14 cellular contexts compared by ENCODE assay signal in the genomic region with DNA sequence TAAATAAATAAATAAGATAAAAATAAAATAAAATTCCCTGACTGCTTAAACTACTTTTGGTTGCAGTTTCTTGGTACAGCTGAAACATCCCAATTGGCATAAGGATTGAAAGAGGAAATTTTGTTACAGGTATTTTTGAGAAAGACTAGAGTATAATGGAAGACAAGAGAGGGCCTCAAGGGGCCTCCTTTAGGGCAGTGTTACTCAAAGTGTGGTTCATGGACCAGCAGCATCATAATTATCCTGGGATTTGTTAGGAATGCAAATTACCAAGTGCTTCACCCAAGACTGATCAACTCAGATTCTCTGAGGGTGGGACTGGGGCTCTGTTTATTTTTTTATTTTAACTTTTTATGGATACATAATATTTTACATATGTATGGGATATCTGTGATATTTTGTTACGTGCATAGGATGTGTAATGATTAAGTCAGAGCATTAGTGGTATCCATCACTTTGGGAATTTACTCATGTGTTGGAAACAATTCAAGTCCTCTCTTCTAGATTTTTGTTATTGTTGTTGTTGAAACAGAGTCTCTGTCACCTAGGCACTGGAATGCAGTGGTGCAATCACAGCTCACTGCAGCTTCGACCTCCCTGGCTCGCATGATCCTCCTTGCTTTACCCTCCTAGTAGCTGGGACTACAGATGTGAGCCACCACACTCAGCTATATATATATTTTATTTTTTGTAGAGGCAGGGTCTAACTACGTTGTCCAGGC. TPM values are rescaled to one million over a fixed set of nuclear protein-coding genes. Genes with fewer than 3 reads are reported as not detected.
DNase-seq lines count a peak whose midpoint lies in the region; ATAC-seq and TF ChIP-seq lines count a peak whose summit lies in the region.
"Had no signal": no experiment of that assay in that cellular context is flagged by ENCODE, and none has a peak within 500 bp of the region (broad histone marks: within the 10 kb centered on the region; RNA-seq: fewer than 3 reads in every experiment).

No MANE protein-coding gene starts in this region.

- no peak overlapping the region for H3K4me3 Mint-ChIP-seq in activated CD4-positive, alpha-beta T cell treated with anti-CD3 and anti-CD28 coated beads, Interleukin-2, amount 10 ng/mL, durations not matched to agents 7 days and 5 days
- H3K4me3 Mint-ChIP-seq in stimulated activated memory B cell treated with anti-CD40 and anti-IgM and Interleukin-4, amounts not matched to agents 10 μg/mL and 1 μg/mL and 100 μg/mL, for 72 hours = no peak overlapping the region

- H3K9me3 Mint-ChIP-seq in activated CD4-positive, alpha-beta T cell treated with anti-CD3 and anti-CD28 coated beads, Interleukin-2, amount 10 ng/mL, durations not matched to agents 7 days and 5 days = no peaks in the 10 kb centered on the region
- H3K9me3 Mint-ChIP-seq in stimulated activated memory B cell treated with anti-CD40 and anti-IgM and Interleukin-4, amounts not matched to agents 10 μg/mL and 1 μg/mL and 100 μg/mL, for 72 hours = no peaks in the 10 kb centered on the region
- H3K9me3 Mint-ChIP-seq: activated CD4-positive, alpha-beta memory T cell treated with anti-CD3 and anti-CD28 coated beads for 36 hours had no signal

- H3K4me1 Mint-ChIP-seq in activated CD4-positive, alpha-beta T cell treated with anti-CD3 and anti-CD28 coated beads, Interleukin-2, amount 10 ng/mL, durations not matched to agents 7 days and 5 days = peaks cover 33% of the 10 kb centered on the region
- peaks cover 32% of the 10 kb centered on the region for H3K4me1 Mint-ChIP-seq in stimulated activated memory B cell treated with anti-CD40 and anti-IgM and Interleukin-4, amounts not matched to agents 10 μg/mL and 1 μg/mL and 100 μg/mL, for 72 hours

- no peak for ATAC-seq in stimulated activated memory B cell treated with anti-CD40 and anti-IgM and Interleukin-4, amounts not matched to agents 10 μg/mL and 1 μg/mL and 100 μg/mL, for 72 hours

- H3K36me3 Mint-ChIP-seq in activated CD4-positive, alpha-beta T cell treated with anti-CD3 and anti-CD28 coated beads, Interleukin-2, amount 10 ng/mL, durations not matched to agents 7 days and 5 days (ENCODE audit: low read depth) = peaks cover 13% of the 10 kb centered on the region
- no peaks in the 10 kb centered on the region for H3K36me3 Mint-ChIP-seq in stimulated activated memory B cell treated with anti-CD40 and anti-IgM and Interleukin-4, amounts not matched to agents 10 μg/mL and 1 μg/mL and 100 μg/mL, for 72 hours
- H3K36me3 Mint-ChIP-seq: activated CD4-positive, alpha-beta memory T cell treated with anti-CD3 and anti-CD28 coated beads for 36 hours had no signal

- no peak overlapping the region for H3K4me3 ChIP-seq in foreskin fibroblast (ENCODE audit: low read depth in 1 of 2, low read length in 2 of 2)
- H3K4me3 ChIP-seq: tibial artery had no signal

- CTCF ChIA-PET in activated CD4-positive, alpha-beta T cell treated with anti-CD3 and anti-CD28 coated beads, Interleukin-2, amount 10 ng/mL, durations not matched to agents 7 days and 5 days (lab: Charles Lee) = interaction anchor here (1.1 kb wide), 1 partner anchor 133 kb away, joined by 3 read pairs; no protein-coding TSS in a partner anchor

- TF ChIP-seq CTCF in foreskin fibroblast (IDR thresholded peaks at IDR 0.05; ENCODE audit: low read depth, low read length) = no peak

- POLR2A ChIA-PET in activated CD4-positive, alpha-beta T cell treated with anti-CD3 and anti-CD28 coated beads, Interleukin-2, amount 10 ng/mL, durations not matched to agents 7 days and 5 days (lab: Charles Lee) = no interaction called here

- peak overlapping the region; percentile 48 for H3K27ac Mint-ChIP-seq in activated CD4-positive, alpha-beta T cell treated with anti-CD3 and anti-CD28 coated beads, Interleukin-2, amount 10 ng/mL, durations not matched to agents 7 days and 5 days
- H3K27ac Mint-ChIP-seq in stimulated activated memory B cell treated with anti-CD40 and anti-IgM and Interleukin-4, amounts not matched to agents 10 μg/mL and 1 μg/mL and 100 μg/mL, for 72 hours = peak overlapping the region; percentile 79
- H3K27ac Mint-ChIP-seq: activated CD4-positive, alpha-beta memory T cell treated with anti-CD3 and anti-CD28 coated beads for 36 hours had no signal

- H3K27me3 Mint-ChIP-seq in activated CD4-positive, alpha-beta T cell treated with anti-CD3 and anti-CD28 coated beads, Interleukin-2, amount 10 ng/mL, durations not matched to agents 7 days and 5 days = peaks cover 4% of the 10 kb centered on the region
- no peaks in the 10 kb centered on the region for H3K27me3 Mint-ChIP-seq in stimulated activated memory B cell treated with anti-CD40 and anti-IgM and Interleukin-4, amounts not matched to agents 10 μg/mL and 1 μg/mL and 100 μg/mL, for 72 hours
- H3K27me3 Mint-ChIP-seq: activated CD4-positive, alpha-beta memory T cell treated with anti-CD3 and anti-CD28 coated beads for 36 hours had no signal

- DNase-seq in activated CD4-positive, alpha-beta T cell treated with anti-CD3 and anti-CD28 coated beads, Interleukin-2, amount 10 ng/mL, durations not matched to agents 7 days and 5 days = no peak
- no peak for DNase-seq in activated CD4-positive, alpha-beta T cell treated with anti-CD3 and anti-CD28 coated beads, Interleukin-2, amount 50 U/mL, for 48 hours
- DNase-seq in RKO (ENCODE audit: low spot score) = peak; percentile 52
- DNase-seq in foreskin fibroblast = peak; percentile 57 to 79
- DNase-seq in COR-L47 (lab: John Stamatoyannopoulos, UW) = no peak
- no peak for DNase-seq in OCI-M2 (lab: John Stamatoyannopoulos, UW; ENCODE audit: unreplicated experiment)
- no peak for DNase-seq in activated naive CD4-positive, alpha-beta T cell treated with Interleukin-2 at 50 U/mL for 16 hours
- DNase-seq: 8988T; activated CD4-positive, alpha-beta memory T cell treated with anti-CD3 and anti-CD28 coated beads for 36 hours; activated gamma-delta T cell treated with Interleukin-2 at 50 U/mL for 16 hours; foreskin melanocyte; NCI-H446 treated with DMSO at 0.1 percent for 48 hours; tibial artery had no signal

RNA-seq across cellular contexts. Expression of a gene that starts 2.3 kb away (rescaled TPM):
- total RNA-seq in activated CD4-positive, alpha-beta T cell treated with anti-CD3 and anti-CD28 coated beads, Interleukin-2, amount 10 ng/mL, durations not matched to agents 7 days and 5 days = 10 to 100 TPM; 40.0 to 41.3 TPM

Comparison
In these comparisons a context has a peak if more than half of its experiments do, and no peak if none do; other contexts are left out.
1. DNase-seq: peak in RKO (single experiment) and foreskin fibroblast (2 of 2); none in activated CD4-positive, alpha-beta T cell treated with anti-CD3 and anti-CD28 coated beads, Interleukin-2, amount 10 ng/mL, durations not matched to agents 7 days and 5 days (single experiment), activated CD4-positive, alpha-beta T cell treated with anti-CD3 and anti-CD28 coated beads, Interleukin-2, amount 50 U/mL, for 48 hours (0 of 2), COR-L47 (single experiment), OCI-M2 (single experiment) and activated naive CD4-positive, alpha-beta T cell treated with Interleukin-2 at 50 U/mL for 16 hours (single experiment).